Comparison of ENCODE assay signal across 8 cellular contexts in the genomic region with DNA sequence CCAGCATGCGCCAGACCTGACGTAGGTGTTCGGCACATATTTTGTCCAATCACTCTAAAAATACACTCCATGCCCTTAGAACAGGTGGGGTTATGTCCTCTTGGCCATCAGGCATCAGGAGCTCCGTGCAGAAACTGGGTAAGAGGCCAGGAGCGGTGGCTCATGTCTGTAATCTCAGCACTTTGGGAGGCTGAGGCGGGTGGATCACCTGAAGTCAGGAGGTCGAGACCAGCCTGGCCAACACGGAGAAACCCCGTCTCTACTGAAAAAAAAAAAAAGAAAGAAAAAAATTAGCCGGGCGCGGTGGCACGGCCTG. TPM values are rescaled to one million over a fixed set of nuclear protein-coding genes. Genes with fewer than 3 reads are reported as not detected.
DNase-seq lines count a peak whose midpoint lies in the region; ATAC-seq and TF ChIP-seq lines count a peak whose summit lies in the region.
"Not testable (repeated sequence)": the region's sequence is repeated elsewhere in the genome, so short reads cannot be mapped to it uniquely, and the experiment has no call there.

No MANE protein-coding gene starts in this region.

- ATAC-seq in upper lobe of right lung: not testable (repeated sequence)

- WGBS in mammary epithelial cell (ENCODE audit: low coverage, missing lambda C conversion rate): 12% methylated on average over 13 of the region's 13 CpGs

- peaks cover 39% of the 10 kb centered on the region for H3K4me1 Mint-ChIP-seq in activated CD4-positive, alpha-beta memory T cell treated with anti-CD3 and anti-CD28 coated beads for 36 hours (ENCODE audit: low read depth)
- H3K4me1 Mint-ChIP-seq in mesothelial cell of epicardium: peaks cover 42% of the 10 kb centered on the region

- in situ Hi-C loops in mammary epithelial cell (cut with MboI; ENCODE audit: low sequenced_read_pairs in 2 of 2): not testable (repeated sequence)

- H3K27me3 ChIP-seq in mammary epithelial cell (ENCODE audit: insufficient read depth, low read length); upper lobe of right lung: not testable (repeated sequence)

- H3K4me1 ChIP-seq in mammary epithelial cell (ENCODE audit: insufficient read depth, low read length) (peaks cover 26% of the 10 kb centered on the region), upper lobe of right lung (peaks cover 46% of the 10 kb centered on the region)

- peaks cover 23% of the 10 kb centered on the region for H3K36me3 Mint-ChIP-seq in activated CD4-positive, alpha-beta memory T cell treated with anti-CD3 and anti-CD28 coated beads for 36 hours
- H3K36me3 Mint-ChIP-seq in mesothelial cell of epicardium: not testable (repeated sequence)

- POLR2A ChIA-PET in activated CD4-positive, alpha-beta memory T cell treated with anti-CD3 and anti-CD28 coated beads for 36 hours (lab: Charles Lee): interaction anchor here (0.5 to 3.6 kb wide), 16 partner anchors 8 to 475 kb away, joined by 3 to 45 read pairs (median 5); a partner anchor contains a TSS

- H3K4me2 ChIP-seq in mammary epithelial cell (ENCODE audit: insufficient read depth, low read depth, low read length): peak overlapping the region; percentile 46

- H3K27ac ChIP-seq in mammary epithelial cell (ENCODE audit: insufficient read depth, low read depth, low read length) (peak overlapping the region; percentile 99), upper lobe of right lung (peak overlapping the region; percentile 100)

- BruUV-seq in mammary epithelial cell (replicated peaks; lab: Mats Ljungman, UMichigan): not testable (repeated sequence)

- H3K4me3 Mint-ChIP-seq in activated CD4-positive, alpha-beta memory T cell treated with anti-CD3 and anti-CD28 coated beads for 36 hours: peak overlapping the region; percentile 87
- peak overlapping the region; percentile 93 for H3K4me3 Mint-ChIP-seq in mesothelial cell of epicardium

- not testable (repeated sequence) for H4K20me1 ChIP-seq in mammary epithelial cell (ENCODE audit: insufficient read depth, low read length)

- peak overlapping the region; percentile 96 for H3K27ac Mint-ChIP-seq in activated CD4-positive, alpha-beta memory T cell treated with anti-CD3 and anti-CD28 coated beads for 36 hours
- H3K27ac Mint-ChIP-seq in mesothelial cell of epicardium: peak overlapping the region; percentile 100

- not testable (repeated sequence) for H3K27me3 Mint-ChIP-seq in activated CD4-positive, alpha-beta memory T cell treated with anti-CD3 and anti-CD28 coated beads for 36 hours; mesothelial cell of epicardium (ENCODE audit: low read depth)

- H3K79me2 ChIP-seq in mammary epithelial cell (ENCODE audit: insufficient read depth, low read length): peaks cover 35% of the 10 kb centered on the region

- not testable (repeated sequence) for H3K36me3 ChIP-seq in mammary epithelial cell (ENCODE audit: insufficient read depth, low read length)
- H3K36me3 ChIP-seq in upper lobe of right lung: peaks cover 13% of the 10 kb centered on the region

- H2AFZ ChIP-seq in mammary epithelial cell (ENCODE audit: low read depth, low read length): not testable (repeated sequence)

- H3K4me3 ChIP-seq in mammary epithelial cell (replicated peaks in 1 of 3; ENCODE audit: insufficient read depth in 1 of 3, low read depth in 2 of 3, low read length in 3 of 3) (peak overlapping the region in 1 of 3 experiments; percentile 21), fibroblast of villous mesenchyme (ENCODE audit: low read depth, low read length) (peak overlapping the region; percentile 35), retinal pigment epithelial cell (ENCODE audit: low read length) (peak overlapping the region; percentile 1), upper lobe of right lung (peak overlapping the region; percentile 69)

- peak overlapping the region; percentile 23 for H3K9ac ChIP-seq in mammary epithelial cell (ENCODE audit: insufficient read depth, low read length)

- CTCF ChIA-PET in activated CD4-positive, alpha-beta memory T cell treated with anti-CD3 and anti-CD28 coated beads for 36 hours (lab: Charles Lee): interaction anchor here (1.2 kb wide), 1 partner anchor 11 kb away, joined by 3 read pairs; no protein-coding TSS in a partner anchor
- CTCF ChIA-PET in mammary epithelial cell (lab: Charles Lee; ENCODE audit: low non-redundant PET): interaction anchor here (0.7 kb wide), 1 partner anchor 474 kb away, joined by 3 read pairs; no protein-coding TSS in a partner anchor

- not testable (repeated sequence) for H3K9me3 Mint-ChIP-seq in activated CD4-positive, alpha-beta memory T cell treated with anti-CD3 and anti-CD28 coated beads for 36 hours; mesothelial cell of epicardium

- DNase-seq in DMS53 treated with DMSO at 0.1 percent for 48 hours (lab: John Stamatoyannopoulos, UW; ENCODE audit: unreplicated experiment) (peak; percentile 53), NCI-H146 treated with DMSO at 0.1 percent for 48 hours (lab: John Stamatoyannopoulos, UW; ENCODE audit: unreplicated experiment) (peak; percentile 82)
- DNase-seq in activated CD4-positive, alpha-beta memory T cell treated with anti-CD3 and anti-CD28 coated beads for 36 hours; mammary epithelial cell; fibroblast of villous mesenchyme (ENCODE audit: low read depth); mesothelial cell of epicardium (ENCODE audit: low spot score in 2 of 2, unreplicated experiment in 2 of 2); retinal pigment epithelial cell (ENCODE audit: low read depth); upper lobe of right lung: not testable (repeated sequence)

- not testable (repeated sequence) for H3K9me3 ChIP-seq in mammary epithelial cell (replicated peaks; ENCODE audit: insufficient read depth, low read length); upper lobe of right lung

- TF ChIP-seq CTCF in mammary epithelial cell (conservative IDR thresholded peaks at IDR 0.05 in 1 of 2, IDR thresholded peaks at IDR 0.05 in 1 of 2; ENCODE audit: extremely low read depth in 1 of 2, insufficient read depth in 1 of 2, low read depth in 1 of 2, low read length in 2 of 2); fibroblast of villous mesenchyme (IDR thresholded peaks at IDR 0.05; ENCODE audit: insufficient read depth, low read depth, low read length); mesothelial cell of epicardium (IDR thresholded peaks at IDR 0.05; ENCODE audit: unreplicated experiment); retinal pigment epithelial cell (conservative IDR thresholded peaks at IDR 0.05; ENCODE audit: low read depth, low read length); upper lobe of right lung (IDR thresholded peaks at IDR 0.05): not testable (repeated sequence)

- intact Hi-C loops in activated CD4-positive, alpha-beta memory T cell treated with anti-CD3 and anti-CD28 coated beads for 36 hours (cut with micrococcal nuclease): loop anchor here (2.0 kb wide), 3 partner anchors 33 to 241 kb away; a partner anchor contains a TSS
- intact Hi-C loops in mammary epithelial cell (cut with micrococcal nuclease): loop anchor here (1.0 kb wide), 2 partner anchors 19 to 33 kb away; a partner anchor contains a TSS
- intact Hi-C loops in upper lobe of right lung (cut with DNase I): not testable (repeated sequence)

- dilution Hi-C loops in mammary epithelial cell (cut with HindIII; ENCODE audit: low sequenced_read_pairs): not testable (repeated sequence)

RNA-seq across cellular contexts. Expression of a gene that starts 1.1 kb away (rescaled TPM):
- 10 to 100 TPM; 64.6 to 75.3 TPM for total RNA-seq in activated CD4-positive, alpha-beta memory T cell treated with anti-CD3 and anti-CD28 coated beads for 36 hours
- total RNA-seq in mammary epithelial cell: 10 to 100 TPM; 21.5 to 53.6 TPM
- polyA plus RNA-seq in mammary epithelial cell: 33.1 TPM
- 50.5 TPM for polyA minus RNA-seq in mammary epithelial cell
- total RNA-seq in fibroblast of villous mesenchyme: 22.5 and 26.3 TPM in 2 replicates
- total RNA-seq in mesothelial cell of epicardium: 86.9 to 89.3 TPM (median 87.2 TPM) in 3 replicates
- total RNA-seq in upper lobe of right lung: 66.9 TPM

RNA-seq across cellular contexts. Expression of a gene that starts 24.6 kb away (rescaled TPM):
- under 1 TPM; 0.38 to 0.51 TPM for total RNA-seq in activated CD4-positive, alpha-beta memory T cell treated with anti-CD3 and anti-CD28 coated beads for 36 hours
- total RNA-seq in mammary epithelial cell: 1 to 10 TPM in 1 of 2 donors, not detected in 1; 1.2 TPM
- polyA plus RNA-seq in mammary epithelial cell: not detected
- polyA minus RNA-seq in mammary epithelial cell: not detected
- 0.43 and 0.64 TPM in 2 replicates for total RNA-seq in fibroblast of villous mesenchyme
- total RNA-seq in mesothelial cell of epicardium: 1.3 to 1.7 TPM (median 1.5 TPM) in 3 replicates
- total RNA-seq in upper lobe of right lung: 1.0 TPM

RNA-seq across cellular contexts. Expression of a gene that starts 33.4 kb away (rescaled TPM):
- 10 to 100 TPM; 73.7 to 77.6 TPM for total RNA-seq in activated CD4-positive, alpha-beta memory T cell treated with anti-CD3 and anti-CD28 coated beads for 36 hours
- 100 to 1,000 TPM in 1 of 2 donors, 10 to 100 TPM in 1; 80.4 to 181 TPM for total RNA-seq in mammary epithelial cell
- 125 TPM for polyA plus RNA-seq in mammary epithelial cell
- polyA minus RNA-seq in mammary epithelial cell: 196 TPM
- 57.9 and 67.0 TPM in 2 replicates for total RNA-seq in fibroblast of villous mesenchyme
- total RNA-seq in mesothelial cell of epicardium: 94.7 to 102 TPM (median 99.0 TPM) in 3 replicates
- total RNA-seq in upper lobe of right lung: 251 TPM
